Comparison of ENCODE assay signal across 1 cellular context in genomic region chr10:86674912-86675311, GRCh38.
TF ChIP-seq lines count a peak whose summit lies in the region.

No MANE protein-coding gene starts in this region.

TF ChIP-seq in H1, 55 proteins besides CTCF, POLR2A, EP300 and RAD21:
- TF ChIP-seq CHD1 (IDR thresholded peaks at IDR 0.05; ENCODE audit: low read depth, low read length) (no peak), MAFK (IDR thresholded peaks at IDR 0.05; ENCODE audit: low read depth, low read length) (no peak), SIX5 (IDR thresholded peaks at IDR 0.05; ENCODE audit: low read depth, low read length) (no peak), TCF12 (IDR thresholded peaks at IDR 0.05; ENCODE audit: low read depth, low read length) (no peak), HDAC2 (IDR thresholded peaks at IDR 0.05; ENCODE audit: borderline replicate concordance in 1 of 2, low read depth in 2 of 2, low read length in 2 of 2) (no peak), CHD2 (IDR thresholded peaks at IDR 0.05; ENCODE audit: low read length) (no peak), SP1 (IDR thresholded peaks at IDR 0.05; ENCODE audit: low read depth, low read length) (no peak), TEAD4 (IDR thresholded peaks at IDR 0.05; ENCODE audit: low read depth, low read length) (no peak)
